9 cellular contexts compared by ENCODE assay signal in the genomic region with DNA sequence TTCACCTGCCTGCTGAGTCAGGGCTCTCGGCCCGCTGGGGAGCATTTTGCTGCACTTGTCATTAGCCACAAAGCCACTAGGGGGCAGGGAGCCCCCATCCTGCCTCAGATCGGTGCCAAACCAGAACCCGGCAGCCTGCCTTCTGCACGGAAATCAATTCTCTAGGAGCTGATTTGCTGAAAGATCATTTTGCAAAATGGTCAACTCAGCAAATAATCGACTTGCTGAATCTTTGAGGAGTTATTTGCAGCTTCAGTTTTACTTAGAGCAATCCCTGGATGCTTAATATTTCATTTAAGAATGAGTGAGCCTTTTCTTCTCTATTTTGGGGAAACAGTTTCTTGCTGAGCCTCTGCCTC. TPM values are rescaled to one million over a fixed set of nuclear protein-coding genes. Genes with fewer than 3 reads are reported as not detected.
DNase-seq lines count a peak whose midpoint lies in the region; ATAC-seq and TF ChIP-seq lines count a peak whose summit lies in the region.
"Had no signal": no experiment of that assay in that cellular context is flagged by ENCODE, and none has a peak within 500 bp of the region (broad histone marks: within the 10 kb centered on the region; RNA-seq: fewer than 3 reads in every experiment).

No MANE protein-coding gene starts in this region.

- H2AFZ ChIP-seq in OCI-LY3 (ENCODE audit: low read depth, low read length): peak overlapping the region; percentile 81; the same call in 1 of the 2 replicates

- H3K4me3 Mint-ChIP-seq in CD4-positive, alpha-beta T cell: peak overlapping the region; percentile 98
- no peak overlapping the region for H3K4me3 Mint-ChIP-seq in neural crest cell
- peak overlapping the region; percentile 91 for H3K4me3 Mint-ChIP-seq in stimulated activated naive CD8-positive, alpha-beta T cell treated with anti-CD3 and anti-CD28 coated beads, Interleukin-15, Interleukin-2, amounts not matched to agents 100 ng/mL and 50 ng/mL, for 24 hours

- peak; percentile 58 for ATAC-seq in CD4-positive, alpha-beta T cell (ENCODE audit: poor library complexity)
- peak; percentile 41 for ATAC-seq in GM19438 (IDR thresholded peaks at IDR 0.05; ENCODE audit: low read depth, unreplicated experiment)

- intact Hi-C loops in CD4-positive, alpha-beta T cell (cut with DNase I, micrococcal nuclease): loop anchor here (1.0 to 10.0 kb wide), 10 partner anchors 66 to 426 kb away; partner anchors contain the start of genes GIMAP6 (in 1 of the 2) and GIMAP7 (in 1 of the 2)

- peak; percentile 83 to 91 (median 85) for DNase-seq in CD4-positive, alpha-beta T cell
- peak; percentile 88 for DNase-seq in HuH-7 (ENCODE audit: low spot score)
- peak; percentile 84 for DNase-seq in activated T-cell treated with anti-CD3 and anti-CD28 coated beads for 48 hours (ENCODE audit: low read depth)
- DNase-seq in fibroblast of gingiva (ENCODE audit: low read depth): peak; percentile 39
- peak; percentile 71 for DNase-seq in neural crest cell (ENCODE audit: low read depth, low spot score)

- peak overlapping the region; percentile 69 for H3K4me3 ChIP-seq in OCI-LY3 (ENCODE audit: low read length)
- H3K4me3 ChIP-seq: SJSA1 had no signal

- H3K27me3 ChIP-seq in CD4-positive, alpha-beta T cell (ENCODE audit: control insufficient read depth, insufficient read depth, low read length): no peaks in the 10 kb centered on the region
- peaks cover 14% of the 10 kb centered on the region for H3K27me3 ChIP-seq in OCI-LY3 (ENCODE audit: low read depth, low read length)

- POLR2A ChIA-PET in CD4-positive, alpha-beta T cell (lab: Charles Lee): interaction anchor here (0.6 to 13.3 kb wide), 28 partner anchors 33 to 310 kb away, joined by 3 to 499 read pairs (median 6); partner anchors contain the start of genes GIMAP1, GIMAP2, GIMAP4 and GIMAP5

- peak overlapping the region; percentile 41; the same call in 1 of the 2 replicates for H3K9ac ChIP-seq in OCI-LY3 (ENCODE audit: low read length)

- no peaks in the 10 kb centered on the region for H3K9me3 ChIP-seq in CD4-positive, alpha-beta T cell (ENCODE audit: control insufficient read depth, low read length)
- H3K9me3 ChIP-seq in OCI-LY3 (ENCODE audit: insufficient read depth, low read length): no peaks in the 10 kb centered on the region
- H3K9me3 ChIP-seq: SJSA1 had no signal

- H3K27ac ChIP-seq in CD4-positive, alpha-beta T cell (ENCODE audit: low read depth, low read length): peak overlapping the region; percentile 92
- H3K27ac ChIP-seq in OCI-LY3 (ENCODE audit: low read length): peak overlapping the region; percentile 39
- H3K27ac ChIP-seq: SJSA1 had no signal

- CTCF ChIA-PET in CD4-positive, alpha-beta T cell (lab: Charles Lee): interaction anchor here (0.5 to 4.5 kb wide), 50 partner anchors 8 to 677 kb away, joined by 3 to 51 read pairs (median 5); partner anchors contain the start of genes GIMAP1, GIMAP2, GIMAP4 and GIMAP5

- H3K4me2 ChIP-seq in OCI-LY3 (ENCODE audit: low read length): peak overlapping the region; percentile 86

- no peaks in the 10 kb centered on the region for H3K27me3 Mint-ChIP-seq in CD4-positive, alpha-beta T cell
- peaks cover 4% of the 10 kb centered on the region for H3K27me3 Mint-ChIP-seq in neural crest cell (ENCODE audit: low read depth)
- no peaks in the 10 kb centered on the region for H3K27me3 Mint-ChIP-seq in stimulated activated naive CD8-positive, alpha-beta T cell treated with anti-CD3 and anti-CD28 coated beads, Interleukin-15, Interleukin-2, amounts not matched to agents 100 ng/mL and 50 ng/mL, for 24 hours

- H4K20me1 ChIP-seq in OCI-LY3 (ENCODE audit: insufficient read depth, low read length): no peaks in the 10 kb centered on the region

- peaks cover 32% of the 10 kb centered on the region for H3K36me3 Mint-ChIP-seq in CD4-positive, alpha-beta T cell (ENCODE audit: low read depth)
- H3K36me3 Mint-ChIP-seq in neural crest cell (ENCODE audit: low read depth): no peaks in the 10 kb centered on the region
- H3K36me3 Mint-ChIP-seq in stimulated activated naive CD8-positive, alpha-beta T cell treated with anti-CD3 and anti-CD28 coated beads, Interleukin-15, Interleukin-2, amounts not matched to agents 100 ng/mL and 50 ng/mL, for 24 hours (ENCODE audit: low read depth): peaks cover 5% of the 10 kb centered on the region

- no peaks in the 10 kb centered on the region for H3K79me2 ChIP-seq in OCI-LY3 (ENCODE audit: low read length)

- peaks cover 13% of the 10 kb centered on the region for H3K4me1 ChIP-seq in OCI-LY3 (ENCODE audit: low read length)
- H3K4me1 ChIP-seq: SJSA1 had no signal

- peak overlapping the region; percentile 78 for H3K27ac Mint-ChIP-seq in CD4-positive, alpha-beta T cell
- H3K27ac Mint-ChIP-seq in neural crest cell (ENCODE audit: unreplicated experiment): peak overlapping the region; percentile 72
- H3K27ac Mint-ChIP-seq in stimulated activated naive CD8-positive, alpha-beta T cell treated with anti-CD3 and anti-CD28 coated beads, Interleukin-15, Interleukin-2, amounts not matched to agents 100 ng/mL and 50 ng/mL, for 24 hours: peak overlapping the region; percentile 92

- peak; percentile 93 for TF ChIP-seq CTCF in CD4-positive, alpha-beta T cell (IDR thresholded peaks at IDR 0.05)
- TF ChIP-seq CTCF in OCI-LY3 (IDR thresholded peaks at IDR 0.05; ENCODE audit: low read depth, low read length) (peak; percentile 94), neural crest cell (conservative IDR thresholded peaks at IDR 0.05) (peak; percentile 89)

- no peaks in the 10 kb centered on the region for H3K36me3 ChIP-seq in OCI-LY3 (replicated peaks; ENCODE audit: low read depth, low read length)
- H3K36me3 ChIP-seq: SJSA1 had no signal

- peaks cover 54% of the 10 kb centered on the region for H3K4me1 Mint-ChIP-seq in CD4-positive, alpha-beta T cell (ENCODE audit: low read depth)
- H3K4me1 Mint-ChIP-seq in neural crest cell: peaks cover 4% of the 10 kb centered on the region
- H3K4me1 Mint-ChIP-seq in stimulated activated naive CD8-positive, alpha-beta T cell treated with anti-CD3 and anti-CD28 coated beads, Interleukin-15, Interleukin-2, amounts not matched to agents 100 ng/mL and 50 ng/mL, for 24 hours (ENCODE audit: low read depth): peaks cover 64% of the 10 kb centered on the region

- H3K9me3 Mint-ChIP-seq in CD4-positive, alpha-beta T cell: no peaks in the 10 kb centered on the region
- H3K9me3 Mint-ChIP-seq in neural crest cell: no peaks in the 10 kb centered on the region
- no peaks in the 10 kb centered on the region for H3K9me3 Mint-ChIP-seq in stimulated activated naive CD8-positive, alpha-beta T cell treated with anti-CD3 and anti-CD28 coated beads, Interleukin-15, Interleukin-2, amounts not matched to agents 100 ng/mL and 50 ng/mL, for 24 hours

RNA-seq across cellular contexts. Expression of gene GIMAP8, which starts 1.7 kb away (rescaled TPM):
- 1 to 10 TPM; 2.9 to 3.8 TPM for total RNA-seq in CD4-positive, alpha-beta T cell
- not detected in 2 replicates for total RNA-seq in neural crest cell
- total RNA-seq: SJSA1 had no signal

Comparison
In these comparisons a context has a peak if more than half of its experiments do, and no peak if none do; other contexts are left out.
1. Peak in every context shown above with its lines: DNase-seq, ATAC-seq, H3K4me3 ChIP-seq and H3K27ac ChIP-seq.